Comparison of ENCODE assay signal across 1 cellular context in genomic region chr15:99709243-99709986, GRCh38.
TF ChIP-seq lines count a peak whose summit lies in the region.

No MANE protein-coding gene starts in this region.

TF ChIP-seq in IMR-90, 13 proteins besides CTCF, POLR2A, EP300 and RAD21 (continued from another document):
- TF ChIP-seq ELK1 (IDR thresholded peaks at IDR 0.05; ENCODE audit: borderline replicate concordance, low read depth, low read length) (no peak), FOS (IDR thresholded peaks at IDR 0.05; ENCODE audit: low read depth, low read length) (no peak), MXI1 (IDR thresholded peaks at IDR 0.05; ENCODE audit: borderline replicate concordance, low read depth, low read length) (no peak), MAFK (IDR thresholded peaks at IDR 0.05; ENCODE audit: low read depth, low read length) (no peak), MAZ (IDR thresholded peaks at IDR 0.05; ENCODE audit: borderline replicate concordance, low read depth, low read length) (no peak), BHLHE40 (IDR thresholded peaks at IDR 0.05; ENCODE audit: low read depth, low read length) (no peak)
